ENCODE assay signal across 21 cellular contexts in genomic region chr12:24307153-24307552, GRCh38.
DNase-seq lines count a peak whose midpoint lies in the region; ATAC-seq, FAIRE-seq and TF ChIP-seq lines count a peak whose summit lies in the region.
"Had no signal": no experiment of that assay in that cellular context is flagged by ENCODE, and none has a peak within 500 bp of the region (broad histone marks: within the 10 kb centered on the region; RNA-seq: fewer than 3 reads in every experiment).

No MANE protein-coding gene starts in this region.

- DNase-seq in KBM-7 (peak; percentile 44), bronchial epithelial cell (ENCODE audit: low read depth) (peak; percentile 39), memory B cell (ENCODE audit: low spot score in 2 of 2) (no peak), thyroid gland (no peak), H4 (ENCODE audit: low spot score) (no peak), NCI-H2227 treated with DMSO at 0.1 percent for 48 hours (lab: John Stamatoyannopoulos, UW) (no peak)
- DNase-seq in activated T-helper 1 cell treated with anti-CD3 and anti-CD28 coated beads, Interleukin-12 subunit alpha, Interleukin-12 subunit beta, Interleukin-2, Interleukin-4 antibody, amounts not matched to agents 30 ng/mL and 10 ng/mL and 1 ng/mL, durations not matched to agents 14 hours and 24 hours and 36 hours (ENCODE audit: low spot score), result no peak
- DNase-seq: Caco-2; CD4-positive, CD25-positive, alpha-beta regulatory T cell; CD8-positive, alpha-beta T cell; DMS153; DND-41; GOT3; H7; HCEC 1CT had no signal

- peaks cover 1% of the 10 kb centered on the region for H3K9me3 Mint-ChIP-seq in memory B cell
- H3K9me3 Mint-ChIP-seq in activated T-helper 1 cell treated with anti-CD3 and anti-CD28 coated beads, Interleukin-12 subunit alpha, Interleukin-12 subunit beta, Interleukin-2, Interleukin-4 antibody, amounts not matched to agents 30 ng/mL and 10 ng/mL and 1 ng/mL, durations not matched to agents 14 hours and 24 hours and 36 hours, result peaks cover 3% of the 10 kb centered on the region
- H3K9me3 Mint-ChIP-seq: CD8-positive, alpha-beta T cell had no signal

- H3K27me3 ChIP-seq in bronchial epithelial cell (ENCODE audit: control insufficient read depth, insufficient read depth, low read length), result no peaks in the 10 kb centered on the region
- H3K27me3 ChIP-seq in thyroid gland, result no peaks in the 10 kb centered on the region
- H3K27me3 ChIP-seq: BLaER1 had no signal

- no peaks in the 10 kb centered on the region for H3K27me3 Mint-ChIP-seq in memory B cell
- H3K27me3 Mint-ChIP-seq in activated T-helper 1 cell treated with anti-CD3 and anti-CD28 coated beads, Interleukin-12 subunit alpha, Interleukin-12 subunit beta, Interleukin-2, Interleukin-4 antibody, amounts not matched to agents 30 ng/mL and 10 ng/mL and 1 ng/mL, durations not matched to agents 14 hours and 24 hours and 36 hours (ENCODE audit: insufficient read depth), result no peaks in the 10 kb centered on the region
- H3K27me3 Mint-ChIP-seq: B cell; CD4-positive, CD25-positive, alpha-beta regulatory T cell had no signal

- peak overlapping the region; percentile 25 for H3K27ac Mint-ChIP-seq in memory B cell
- H3K27ac Mint-ChIP-seq in activated T-helper 1 cell treated with anti-CD3 and anti-CD28 coated beads, Interleukin-12 subunit alpha, Interleukin-12 subunit beta, Interleukin-2, Interleukin-4 antibody, amounts not matched to agents 30 ng/mL and 10 ng/mL and 1 ng/mL, durations not matched to agents 14 hours and 24 hours and 36 hours, result no peak overlapping the region
- H3K27ac Mint-ChIP-seq: CD4-positive, CD25-positive, alpha-beta regulatory T cell; CD8-positive, alpha-beta T cell had no signal

- ATAC-seq in memory B cell (ENCODE audit: low read depth) (no peak), GM21786 (IDR thresholded peaks at IDR 0.05; ENCODE audit: unreplicated experiment) (no peak)
- ATAC-seq: CD8-positive, alpha-beta T cell had no signal

- in situ Hi-C loops in KBM-7 (cut with MboI; ENCODE audit: low pct_unique_long_range_greater_than_20kb, low sequenced_read_pairs), result no loop called here

- no peak overlapping the region for H3K4me3 Mint-ChIP-seq in memory B cell
- no peak overlapping the region for H3K4me3 Mint-ChIP-seq in activated T-helper 1 cell treated with anti-CD3 and anti-CD28 coated beads, Interleukin-12 subunit alpha, Interleukin-12 subunit beta, Interleukin-2, Interleukin-4 antibody, amounts not matched to agents 30 ng/mL and 10 ng/mL and 1 ng/mL, durations not matched to agents 14 hours and 24 hours and 36 hours
- H3K4me3 Mint-ChIP-seq: B cell; CD8-positive, alpha-beta T cell had no signal

- TF ChIP-seq CTCF in bronchial epithelial cell (IDR thresholded peaks at IDR 0.05; ENCODE audit: insufficient read depth, low read length, severe bottlenecking) (no peak), thyroid gland (IDR thresholded peaks at IDR 0.05) (no peak)

- H3K9me3 ChIP-seq in thyroid gland, result no peaks in the 10 kb centered on the region
- H3K9me3 ChIP-seq: BLaER1, Caco-2 had no signal

- no peaks in the 10 kb centered on the region for H3K36me3 ChIP-seq in bronchial epithelial cell (ENCODE audit: control insufficient read depth, insufficient read depth, low read length)
- H3K36me3 ChIP-seq in thyroid gland, result no peaks in the 10 kb centered on the region
- H3K36me3 ChIP-seq: BLaER1 had no signal

- peak overlapping the region; percentile 2 to 57 (median 53) for H3K27ac ChIP-seq in thyroid gland
- H3K27ac ChIP-seq: BLaER1, C4-2B had no signal

- WGBS in thyroid gland, 2 donors, result 67 to 95% methylated on average over 2 to 3 of the region's 3 CpGs

- TF ChIP-seq POLR2A in thyroid gland (IDR thresholded peaks at IDR 0.05), result no peak

- H3K4me3 ChIP-seq in bronchial epithelial cell (ENCODE audit: low read depth, low read length), result no peak overlapping the region
- no peak overlapping the region for H3K4me3 ChIP-seq in thyroid gland (replicated peaks in 1 of 3)
- H3K4me3 ChIP-seq: BLaER1 had no signal

- peaks cover 4 to 12% of the 10 kb centered on the region in 2 donors for H3K4me1 ChIP-seq in thyroid gland
- H3K4me1 ChIP-seq: Caco-2 had no signal

- H3K36me3 Mint-ChIP-seq in memory B cell, result no peaks in the 10 kb centered on the region
- no peaks in the 10 kb centered on the region for H3K36me3 Mint-ChIP-seq in activated T-helper 1 cell treated with anti-CD3 and anti-CD28 coated beads, Interleukin-12 subunit alpha, Interleukin-12 subunit beta, Interleukin-2, Interleukin-4 antibody, amounts not matched to agents 30 ng/mL and 10 ng/mL and 1 ng/mL, durations not matched to agents 14 hours and 24 hours and 36 hours (ENCODE audit: low read depth)
- H3K36me3 Mint-ChIP-seq: CD4-positive, CD25-positive, alpha-beta regulatory T cell; CD8-positive, alpha-beta T cell had no signal

- H3K4me1 Mint-ChIP-seq in memory B cell, result peaks cover 9% of the 10 kb centered on the region
- H3K4me1 Mint-ChIP-seq in activated T-helper 1 cell treated with anti-CD3 and anti-CD28 coated beads, Interleukin-12 subunit alpha, Interleukin-12 subunit beta, Interleukin-2, Interleukin-4 antibody, amounts not matched to agents 30 ng/mL and 10 ng/mL and 1 ng/mL, durations not matched to agents 14 hours and 24 hours and 36 hours (ENCODE audit: low read depth), result no peaks in the 10 kb centered on the region
- H3K4me1 Mint-ChIP-seq: CD4-positive, CD25-positive, alpha-beta regulatory T cell had no signal

- FAIRE-seq in bronchial epithelial cell (lab: Jason Lieb, UNC), result no peak
- FAIRE-seq: G401.6, GM12892 had no signal

- intact Hi-C loops in thyroid gland (cut with DNase I), result no loop called here
- intact Hi-C loops in activated T-helper 1 cell treated with anti-CD3 and anti-CD28 coated beads, Interleukin-12 subunit alpha, Interleukin-12 subunit beta, Interleukin-2, Interleukin-4 antibody, amounts not matched to agents 30 ng/mL and 10 ng/mL and 1 ng/mL, durations not matched to agents 14 hours and 24 hours and 36 hours (cut with micrococcal nuclease), result no loop called here

Comparison
In these comparisons a context has a peak if more than half of its experiments do, and no peak if none do; other contexts are left out.
1. DNase-seq: peak in KBM-7 (single experiment) and bronchial epithelial cell (single experiment); none in memory B cell (0 of 2), thyroid gland (0 of 2), activated T-helper 1 cell treated with anti-CD3 and anti-CD28 coated beads, Interleukin-12 subunit alpha, Interleukin-12 subunit beta, Interleukin-2, Interleukin-4 antibody, amounts not matched to agents 30 ng/mL and 10 ng/mL and 1 ng/mL, durations not matched to agents 14 hours and 24 hours and 36 hours (single experiment), H4 (single experiment) and NCI-H2227 treated with DMSO at 0.1 percent for 48 hours (single experiment).